Comparison of ENCODE assay signal across 22 cellular contexts in the genomic region with DNA sequence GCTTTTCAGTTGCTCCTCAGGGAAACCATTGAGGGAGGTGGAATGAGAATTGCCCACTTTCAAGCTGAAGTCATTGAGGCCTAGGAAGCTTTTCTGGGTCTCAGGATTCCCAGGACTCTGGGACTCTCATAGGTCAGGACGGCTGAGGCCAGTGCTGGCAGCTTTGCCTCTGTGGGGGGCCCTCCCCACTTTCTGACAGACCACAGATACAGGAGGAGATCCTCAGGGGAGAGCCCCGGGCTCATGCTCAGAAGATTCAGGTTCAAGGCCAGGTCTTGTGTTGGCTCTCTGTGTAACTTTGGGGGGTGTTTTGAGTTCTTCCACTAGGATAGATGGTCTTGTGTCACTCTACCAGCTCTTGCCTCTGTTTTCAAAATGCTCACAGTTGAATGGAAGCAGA. TPM values are rescaled to one million over a fixed set of nuclear protein-coding genes. Genes with fewer than 3 reads are reported as not detected.
DNase-seq lines count a peak whose midpoint lies in the region; ATAC-seq and TF ChIP-seq lines count a peak whose summit lies in the region.
"Had no signal": no experiment of that assay in that cellular context is flagged by ENCODE, and none has a peak within 500 bp of the region (broad histone marks: within the 10 kb centered on the region; RNA-seq: fewer than 3 reads in every experiment).

No MANE protein-coding gene starts in this region.

- H3K4me1 ChIP-seq in BLaER1, result peaks cover 31% of the 10 kb centered on the region
- peaks cover 36% of the 10 kb centered on the region for H3K4me1 ChIP-seq in IMR-90 (ENCODE audit: control insufficient read depth, insufficient read depth, low read length)
- peaks cover 5% of the 10 kb centered on the region for H3K4me1 ChIP-seq in endodermal cell (ENCODE audit: control insufficient read depth, insufficient read depth, low read length)
- H3K4me1 ChIP-seq in sigmoid colon, result peaks cover 0 to 27% (median 22%) of the 10 kb centered on the region in 4 donors

- TF ChIP-seq RAD21 in IMR-90 (IDR thresholded peaks at IDR 0.05; ENCODE audit: low read length), result no peak

- no TSS peak for BruUV-seq in IMR-90 (replicated peaks; lab: Mats Ljungman, UMichigan)

- peak overlapping the region; percentile 59; the same call in 2 of the 3 replicates for H2BK15ac ChIP-seq in IMR-90 (ENCODE audit: low read depth, low read length)

- in situ Hi-C loops in IMR-90 (cut with MboI; ENCODE audit: low sequenced_read_pairs), result no loop called here

- dilution Hi-C loops in IMR-90 (cut with HindIII; ENCODE audit: low sequenced_read_pairs, unreplicated experiment), result no loop called here

- H2AK9ac ChIP-seq in IMR-90 (replicated peaks; ENCODE audit: low read depth, low read length, poor library complexity), result no peak overlapping the region

- H4K20me1 ChIP-seq in BLaER1, result no peaks in the 10 kb centered on the region
- H4K20me1 ChIP-seq in IMR-90 (ENCODE audit: insufficient read depth, low read length), result peaks cover 3% of the 10 kb centered on the region; the same call in 1 of the 2 replicates

- no peaks in the 10 kb centered on the region for H3K27me3 Mint-ChIP-seq in endodermal cell (ENCODE audit: insufficient read depth)
- peaks cover 11% of the 10 kb centered on the region for H3K27me3 Mint-ChIP-seq in activated T-cell treated with anti-CD3 and anti-CD28 coated beads, Interleukin-2, amount 50 U/mL, for 4 hours (ENCODE audit: low read depth)
- H3K27me3 Mint-ChIP-seq: type B pancreatic cell had no signal

- no CpG with 5 or more reads among the region's 2 CpGs for WGBS in IMR-90 (ENCODE audit: extremely low coverage in 2 of 2, insufficient read length in 1 of 2), 2 experiments
- WGBS in endodermal cell (ENCODE audit: insufficient coverage in 1 of 2, insufficient read length in 1 of 2), 2 experiments, result 67 to 92% methylated on average over 1 to 2 of the region's 2 CpGs
- WGBS in sigmoid colon, 2 donors, result 77 to 80% methylated on average over 2 of the region's 2 CpGs

- H3K27me3 ChIP-seq in BLaER1, result no peaks in the 10 kb centered on the region
- H3K27me3 ChIP-seq in IMR-90 (ENCODE audit: control insufficient read depth, insufficient read depth, low read length), result no peaks in the 10 kb centered on the region
- no peaks in the 10 kb centered on the region for H3K27me3 ChIP-seq in endodermal cell (ENCODE audit: control insufficient read depth, insufficient read depth, low read length, poor library complexity, severe bottlenecking)
- no peaks in the 10 kb centered on the region for H3K27me3 ChIP-seq in sigmoid colon

- no peak overlapping the region for H3K4me3 ChIP-seq in BLaER1
- H3K4me3 ChIP-seq in IMR-90 (ENCODE audit: insufficient read depth, low read depth, low read length), result no peak overlapping the region
- no peak overlapping the region for H3K4me3 ChIP-seq in endodermal cell (ENCODE audit: low read length)
- H3K4me3 ChIP-seq in sigmoid colon, result no peak overlapping the region

- no peak overlapping the region for H3K4me3 Mint-ChIP-seq in endodermal cell
- H3K4me3 Mint-ChIP-seq in activated T-cell treated with anti-CD3 and anti-CD28 coated beads, Interleukin-2, amount 50 U/mL, for 4 hours, result no peak overlapping the region
- H3K4me3 Mint-ChIP-seq: activated T-helper 17 cell treated with anti-CD3 and anti-CD28 coated beads, Interleukin-2, amount 50 U/mL, for 72 hours; central memory CD8-positive, alpha-beta T cell; effector memory CD8-positive, alpha-beta T cell; memory B cell; natural killer cell treated with Interleukin-12 subunit alpha and Interleukin-12 subunit beta and Interleukin-15 and Interleukin-18, amount 100 ng/mL, for 72 hours; stimulated activated memory B cell treated with anti-CD40 and anti-IgM and Interleukin-4, amounts not matched to agents 10 μg/mL and 1 μg/mL and 100 μg/mL, for 72 hours; type B pancreatic cell had no signal

- no peak for TF ChIP-seq EP300 in sigmoid colon (IDR thresholded peaks at IDR 0.05)

- H2AK5ac ChIP-seq in IMR-90 (ENCODE audit: low read depth, low read length), result peak overlapping the region; percentile 7; the same call in 1 of the 2 replicates

- H3K4me1 Mint-ChIP-seq in endodermal cell, result peaks cover 44% of the 10 kb centered on the region
- peaks cover 9% of the 10 kb centered on the region for H3K4me1 Mint-ChIP-seq in activated T-cell treated with anti-CD3 and anti-CD28 coated beads, Interleukin-2, amount 50 U/mL, for 4 hours (ENCODE audit: low read depth)
- H3K4me1 Mint-ChIP-seq: activated T-helper 17 cell treated with anti-CD3 and anti-CD28 coated beads, Interleukin-2, amount 50 U/mL, for 72 hours; central memory CD8-positive, alpha-beta T cell had no signal

- no peaks in the 10 kb centered on the region for H3K36me3 ChIP-seq in BLaER1
- peaks cover 16% of the 10 kb centered on the region for H3K36me3 ChIP-seq in IMR-90 (ENCODE audit: control insufficient read depth, insufficient read depth, low read length)
- peaks cover 90% of the 10 kb centered on the region for H3K36me3 ChIP-seq in endodermal cell (ENCODE audit: control insufficient read depth, insufficient read depth, low read length)
- H3K36me3 ChIP-seq in sigmoid colon, result no peaks in the 10 kb centered on the region

- no peak overlapping the region for H4K5ac ChIP-seq in IMR-90 (ENCODE audit: low read depth, low read length)

- H3K9ac ChIP-seq in BLaER1 (no peak overlapping the region), IMR-90 (ENCODE audit: low read depth, low read length) (no peak overlapping the region), endodermal cell (ENCODE audit: extremely low read depth, low read length, poor library complexity, severe bottlenecking) (no peak overlapping the region)

- H3K9me1 ChIP-seq in IMR-90 (ENCODE audit: insufficient read depth, low read length), result peaks cover 35% of the 10 kb centered on the region

- H2BK120ac ChIP-seq in IMR-90 (ENCODE audit: low read depth, low read length), result no peak overlapping the region

- intact Hi-C loops in IMR-90 (cut with micrococcal nuclease), result no loop called here
- intact Hi-C loops in sigmoid colon (cut with DNase I), result no loop called here
- intact Hi-C loops in head of caudate nucleus (cut with DNase I), result no loop called here

- no peak overlapping the region for H2AFZ ChIP-seq in IMR-90 (replicated peaks; ENCODE audit: low read length, poor library complexity)

- peaks cover 68 to 87% of the 10 kb centered on the region in 2 experiments for H3K79me1 ChIP-seq in IMR-90 (ENCODE audit: low read depth in 1 of 2, low read length in 2 of 2)

- H3K18ac ChIP-seq in IMR-90 (ENCODE audit: low read depth, low read length), result no peak overlapping the region

- no peak overlapping the region for H4K91ac ChIP-seq in IMR-90 (ENCODE audit: insufficient read depth, low read depth, low read length)

- H2BK5ac ChIP-seq in IMR-90 (ENCODE audit: low read depth, low read length, poor library complexity, severe bottlenecking), result no peak overlapping the region

- no peak overlapping the region for H3K27ac ChIP-seq in BLaER1
- H3K27ac ChIP-seq in IMR-90 (ENCODE audit: insufficient read depth, low read length), result no peak overlapping the region
- no peak overlapping the region for H3K27ac ChIP-seq in endodermal cell (ENCODE audit: low read depth, low read length)
- peak overlapping the region in 2 of 4 donors; percentile 6 to 26 for H3K27ac ChIP-seq in sigmoid colon

- CTCF ChIA-PET in IMR-90 (lab: Yijun Ruan, JAX), result interaction anchor here (0.6 kb wide), 2 partner anchors 22 to 31 kb away, joined by 3 to 6 read pairs; no protein-coding TSS in a partner anchor

- H3K56ac ChIP-seq in IMR-90 (ENCODE audit: extremely low read depth, insufficient read depth, low read length), result no peak overlapping the region

- no peak overlapping the region; the same call in 1 of the 2 replicates for H3K14ac ChIP-seq in IMR-90 (replicated peaks; ENCODE audit: low read depth, low read length)

- POLR2A ChIA-PET in IMR-90 (lab: Charles Lee; ENCODE audit: unreplicated experiment), result no interaction called here

- H3K9me3 ChIP-seq in BLaER1, result peaks cover 15% of the 10 kb centered on the region
- H3K9me3 ChIP-seq in IMR-90 (ENCODE audit: control insufficient read depth, insufficient read depth, low read length), result peaks cover 4% of the 10 kb centered on the region; the same call in 1 of the 2 replicates
- H3K9me3 ChIP-seq in endodermal cell (ENCODE audit: control insufficient read depth, low read length), result peaks cover 18% of the 10 kb centered on the region
- H3K9me3 ChIP-seq in sigmoid colon, result peaks cover 0 to 3% (median 0%) of the 10 kb centered on the region in 4 donors

- peak overlapping the region; percentile 23 for H3K27ac Mint-ChIP-seq in endodermal cell
- H3K27ac Mint-ChIP-seq: activated T-helper 17 cell treated with anti-CD3 and anti-CD28 coated beads, Interleukin-2, amount 50 U/mL, for 72 hours; memory B cell; natural killer cell treated with Interleukin-12 subunit alpha and Interleukin-12 subunit beta and Interleukin-15 and Interleukin-18, amount 100 ng/mL, for 72 hours; stimulated activated memory B cell treated with anti-CD40 and anti-IgM and Interleukin-4, amounts not matched to agents 10 μg/mL and 1 μg/mL and 100 μg/mL, for 72 hours; type B pancreatic cell had no signal

- no peak for TF ChIP-seq CTCF in IMR-90 (conservative IDR thresholded peaks at IDR 0.05; ENCODE audit: low read depth, low read length)
- no peak for TF ChIP-seq CTCF in endodermal cell (conservative IDR thresholded peaks at IDR 0.05)
- no peak for TF ChIP-seq CTCF in sigmoid colon (IDR thresholded peaks at IDR 0.05)

- ATAC-seq in IMR-90 (ENCODE audit: low read depth), result no peak
- no peak for ATAC-seq in activated T-cell treated with anti-CD3 and anti-CD28 coated beads, Interleukin-2, amount 50 U/mL, for 4 hours
- ATAC-seq: activated T-helper 17 cell treated with anti-CD3 and anti-CD28 coated beads, Interleukin-2, amount 50 U/mL, for 72 hours; effector memory CD8-positive, alpha-beta T cell; SK-N-SH treated with all-trans-retinoic acid at 6 μM for 48 hours had no signal

- H3K23ac ChIP-seq in IMR-90 (ENCODE audit: low read depth, low read length), result no peak overlapping the region

- no peak overlapping the region for H2BK20ac ChIP-seq in IMR-90 (ENCODE audit: low read depth, low read length)

- H3K4me2 ChIP-seq in BLaER1, result peak overlapping the region; percentile 48
- H3K4me2 ChIP-seq in IMR-90 (ENCODE audit: low read depth, low read length), result no peak overlapping the region

- H3K36me3 Mint-ChIP-seq in endodermal cell (ENCODE audit: low read depth), result peaks cover 81% of the 10 kb centered on the region
- H3K36me3 Mint-ChIP-seq in activated T-cell treated with anti-CD3 and anti-CD28 coated beads, Interleukin-2, amount 50 U/mL, for 4 hours (ENCODE audit: insufficient read depth), result no peaks in the 10 kb centered on the region

- H3K9me3 Mint-ChIP-seq in endodermal cell, result peaks cover 9% of the 10 kb centered on the region
- peaks cover 13% of the 10 kb centered on the region for H3K9me3 Mint-ChIP-seq in activated T-cell treated with anti-CD3 and anti-CD28 coated beads, Interleukin-2, amount 50 U/mL, for 4 hours

- TF ChIP-seq POLR2A in IMR-90 (IDR thresholded peaks at IDR 0.05; ENCODE audit: low read depth, low read length) (no peak), sigmoid colon (IDR thresholded peaks at IDR 0.05) (no peak)

- DNase-seq in IMR-90 (no peak), endodermal cell (no peak), sigmoid colon (peak; percentile 47), COLO829 (ENCODE audit: low spot score) (no peak), GM19238 (ENCODE audit: insufficient read length, low spot score) (no peak), head of caudate nucleus (no peak)
- DNase-seq in activated T-cell treated with anti-CD3 and anti-CD28 coated beads, Interleukin-2, amount 50 U/mL, for 4 hours, result no peak
- DNase-seq: activated CD4-positive, alpha-beta T cell treated with anti-CD3 and anti-CD28 coated beads for 1 hour; effector memory CD8-positive, alpha-beta T cell; Karpas-422; NCI-H1092 treated with DMSO at 0.1 percent for 48 hours; NCI-H2081 treated with DMSO at 0.1 percent for 48 hours; NCI-H524 treated with DMSO at 0.1 percent for 48 hours; stimulated activated CD4-positive, alpha-beta T cell treated with anti-CD3 and anti-CD28 coated beads, Interleukin-15, amount 100 ng/mL, for 24 hours had no signal

- peak overlapping the region; percentile 18 for H3K4ac ChIP-seq in IMR-90 (ENCODE audit: low read depth, low read length)

- H4K8ac ChIP-seq in IMR-90 (ENCODE audit: low read depth in 2 of 2, low read length in 2 of 2), result peak overlapping the region in 1 of 2 experiments; percentile 9; a peak in 2 of 4 replicates

RNA-seq across cellular contexts. Expression of a gene that starts 50.0 kb away (rescaled TPM):
- 3.6 and 4.8 TPM in 2 replicates for total RNA-seq in IMR-90 (2012; rRNA removed)
- polyA plus RNA-seq in IMR-90 (2012; rRNA removed), result 8.5 and 13.6 TPM in 2 replicates
- 4.7 and 9.3 TPM in 2 replicates for polyA plus RNA-seq in IMR-90 (2012; cell fraction: cytosol; rRNA removed)
- polyA plus RNA-seq in IMR-90 (2012; cell fraction: nucleus; rRNA removed; ENCODE audit: low replicate concordance), result 17.3 and 42.6 TPM in 2 replicates
- 100 to 1,000 TPM; 190 to 213 TPM for total RNA-seq in endodermal cell
- 16.0 TPM for polyA plus RNA-seq in endodermal cell (2013, experiment 1 of 2)
- 17.3 TPM for polyA plus RNA-seq in endodermal cell (2013, experiment 2 of 2)
- total RNA-seq in sigmoid colon, result 1 to 10 TPM; 4.8 to 8.0 (median 5.8) TPM
- 1 to 10 TPM; 1.8 to 9.2 (median 1.8) TPM for polyA plus RNA-seq in sigmoid colon
- under 1 TPM; 0.05 to 0.25 (median 0.08) TPM for total RNA-seq in activated T-cell treated with anti-CD3 and anti-CD28 coated beads, Interleukin-2, amount 50 U/mL, for 4 hours

Comparison
In these comparisons a context has a peak if more than half of its experiments do, and no peak if none do; other contexts are left out.
1. RNA of a gene that starts 50.0 kb away (total RNA-seq): 190 to 213 TPM in endodermal cell; 4.8 to 8.0 TPM in sigmoid colon, 3.6 to 4.8 TPM in IMR-90 and 0.05 to 0.25 TPM in activated T-cell treated with anti-CD3 and anti-CD28 coated beads, Interleukin-2, amount 50 U/mL, for 4 hours; every median in the first group is over 10 times any median in the second.